Comparison of ENCODE assay signal across 24 cellular contexts in genomic region chr3:44395714-44396113, GRCh38.
"Had no signal": no experiment of that assay in that cellular context is flagged by ENCODE, and none has a peak within 500 bp of the region (broad histone marks: within the 10 kb centered on the region; RNA-seq: fewer than 3 reads in every experiment).

No MANE protein-coding gene starts in this region.

- H3K27me3 ChIP-seq: SJSA1 had no signal

- H3K27ac ChIP-seq: KMS-11, PC-9, RWPE1, SJSA1 had no signal

- H3K36me3 ChIP-seq: SJSA1 had no signal

- H3K4me3 ChIP-seq: PC-9, SJSA1 had no signal

- H3K4me1 ChIP-seq: SJSA1 had no signal

- DNase-seq: Karpas-422, MM.1S, MV-4-11, NCI-H1105, NCI-H1417 treated with DMSO at 0.1 percent for 48 hours, NCI-H1436 treated with DMSO at 0.1 percent for 48 hours, NCI-H1694 treated with DMSO at 0.1 percent for 48 hours, NCI-H187 treated with DMSO at 0.1 percent for 48 hours, NCI-H2171 treated with DMSO at 0.1 percent for 48 hours, NCI-H2227 treated with DMSO at 0.1 percent for 48 hours, NCI-H446, NCI-H524 treated with DMSO at 0.1 percent for 48 hours, NCI-H526 treated with DMSO at 0.1 percent for 48 hours, NCI-H748 treated with DMSO at 0.1 percent for 48 hours, NCI-H82, PC-9, Right ventricle myocardium superior, SHP77 treated with DMSO at 0.1 percent for 48 hours, SK-N-SH, SW 1271 had no signal

- H3K9me3 ChIP-seq: SJSA1, SK-N-SH had no signal

- ATAC-seq: Panc1 had no signal
